ENCODE assay signal across 11 cellular contexts in genomic region chr9:128091144-128091543, GRCh38. TPM values are rescaled to one million over a fixed set of nuclear protein-coding genes. Genes with fewer than 3 reads are reported as not detected.
DNase-seq lines count a peak whose midpoint lies in the region; ATAC-seq, FAIRE-seq and TF ChIP-seq lines count a peak whose summit lies in the region.
"Had no signal": no experiment of that assay in that cellular context is flagged by ENCODE, and none has a peak within 500 bp of the region (broad histone marks: within the 10 kb centered on the region; RNA-seq: fewer than 3 reads in every experiment).

No MANE protein-coding gene starts in this region.

- DNase-seq in AG04450 (ENCODE audit: low read depth, low spot score) = peak; percentile 85
- peak; percentile 74 for DNase-seq in NCI-H2029 (lab: John Stamatoyannopoulos, UW)
- peak; percentile 92 for DNase-seq in endodermal cell
- no peak for DNase-seq in naive thymus-derived CD4-positive, alpha-beta T cell
- DNase-seq in GM10266 (ENCODE audit: extremely low spot score) = no peak
- no peak for DNase-seq in endothelial cell (ENCODE audit: low spot score)
- no peak for DNase-seq in small intestine
- DNase-seq: activated CD8-positive, alpha-beta memory T cell treated with anti-CD3 and anti-CD28 coated beads, Interleukin-2, amount 50 U/mL, for 48 hours; KG1 had no signal

- ATAC-seq in naive thymus-derived CD4-positive, alpha-beta T cell = no peak
- ATAC-seq in GM18520 (IDR thresholded peaks at IDR 0.05; ENCODE audit: unreplicated experiment) = no peak
- ATAC-seq: natural killer cell treated with Interleukin-12 subunit alpha and Interleukin-12 subunit beta and Interleukin-15 and Interleukin-18, amount 100 ng/mL, for 72 hours had no signal

- peaks cover 7% of the 10 kb centered on the region for H3K4me1 Mint-ChIP-seq in endodermal cell
- H3K4me1 Mint-ChIP-seq in naive thymus-derived CD4-positive, alpha-beta T cell = peaks cover 51 to 79% (median 64%) of the 10 kb centered on the region in 7 donors
- H3K4me1 Mint-ChIP-seq in endothelial cell (ENCODE audit: unreplicated experiment) = peaks cover 4% of the 10 kb centered on the region

- H3K36me3 Mint-ChIP-seq in endodermal cell (ENCODE audit: low read depth) (peaks cover 6% of the 10 kb centered on the region), endothelial cell (ENCODE audit: low read depth, unreplicated experiment) (peaks cover 7% of the 10 kb centered on the region)
- H3K36me3 Mint-ChIP-seq in naive thymus-derived CD4-positive, alpha-beta T cell = peaks cover 4 to 7% (median 6%) of the 10 kb centered on the region in 5 donors

- H3K36me3 ChIP-seq in endodermal cell (ENCODE audit: control insufficient read depth, insufficient read depth, low read length) (peaks cover 7% of the 10 kb centered on the region), small intestine (ENCODE audit: control insufficient read depth in 2 of 2, insufficient read depth in 2 of 2, low read length in 2 of 2) (peaks cover 0 to 2% of the 10 kb centered on the region in 2 donors)
- H3K36me3 ChIP-seq in naive thymus-derived CD4-positive, alpha-beta T cell (ENCODE audit: control insufficient read depth in 2 of 3, insufficient read depth in 3 of 3, low read length in 3 of 3) = no peaks in the 10 kb centered on the region

- H3K4me1 ChIP-seq in endodermal cell (ENCODE audit: control insufficient read depth, insufficient read depth, low read length) = no peaks in the 10 kb centered on the region
- H3K4me1 ChIP-seq in naive thymus-derived CD4-positive, alpha-beta T cell (ENCODE audit: control insufficient read depth in 2 of 2, insufficient read depth in 2 of 2, low read length in 2 of 2) = peaks cover 22 to 71% of the 10 kb centered on the region in 2 donors
- peaks cover 0 to 6% of the 10 kb centered on the region in 2 donors for H3K4me1 ChIP-seq in small intestine (ENCODE audit: control insufficient read depth in 2 of 2, insufficient read depth in 1 of 2, low read depth in 1 of 2, low read length in 1 of 2)

- H3K9ac ChIP-seq in endodermal cell (ENCODE audit: extremely low read depth, low read length, poor library complexity, severe bottlenecking) = no peak overlapping the region

- H3K27me3 Mint-ChIP-seq in endodermal cell (ENCODE audit: insufficient read depth) (no peaks in the 10 kb centered on the region), endothelial cell (ENCODE audit: unreplicated experiment) (peaks cover 2% of the 10 kb centered on the region)
- no peaks in the 10 kb centered on the region for H3K27me3 Mint-ChIP-seq in naive thymus-derived CD4-positive, alpha-beta T cell
- H3K27me3 Mint-ChIP-seq: natural killer cell treated with Interleukin-12 subunit alpha and Interleukin-12 subunit beta and Interleukin-15 and Interleukin-18, amount 100 ng/mL, for 72 hours had no signal

- POLR2A ChIA-PET in AG04450 (lab: Yijun Ruan, JAX) = interaction anchor here (0.7 to 1.2 kb wide), 8 partner anchors 10 to 262 kb away, joined by 3 to 5 read pairs (median 4); no protein-coding TSS in a partner anchor
- POLR2A ChIA-PET in naive thymus-derived CD4-positive, alpha-beta T cell (lab: Charles Lee) = interaction anchor here (0.6 to 4.2 kb wide), 5 partner anchors 19 to 463 kb away, joined by 3 to 28 read pairs (median 4); partner anchors contain the start of genes NAIF1 and SLC25A25

- no peaks in the 10 kb centered on the region for H3K9me3 Mint-ChIP-seq in endodermal cell
- H3K9me3 Mint-ChIP-seq in naive thymus-derived CD4-positive, alpha-beta T cell = no peaks in the 10 kb centered on the region
- H3K9me3 Mint-ChIP-seq in endothelial cell (ENCODE audit: unreplicated experiment) = no peaks in the 10 kb centered on the region
- H3K9me3 Mint-ChIP-seq: natural killer cell treated with Interleukin-12 subunit alpha and Interleukin-12 subunit beta and Interleukin-15 and Interleukin-18, amount 100 ng/mL, for 72 hours had no signal

- TF ChIP-seq CTCF in AG04450 (IDR thresholded peaks at IDR 0.05; ENCODE audit: low read depth, low read length) (no peak), endodermal cell (conservative IDR thresholded peaks at IDR 0.05) (no peak), GM10266 (IDR thresholded peaks at IDR 0.05; ENCODE audit: control insufficient read depth, insufficient read depth, low read depth, missing control alignments) (no peak), endothelial cell (IDR thresholded peaks at IDR 0.05; ENCODE audit: unreplicated experiment) (no peak)

- CTCF ChIA-PET in AG04450 (lab: Charles Lee) = interaction anchor here (3.8 to 6.7 kb wide), 2 partner anchors 27 to 148 kb away, joined by 28 to 42 read pairs; no protein-coding TSS in a partner anchor
- CTCF ChIA-PET in naive thymus-derived CD4-positive, alpha-beta T cell (lab: Charles Lee) = interaction anchor here (0.7 to 1.9 kb wide), 7 partner anchors 8 to 149 kb away, joined by 3 to 6 read pairs (median 4); partner anchors contain the start of gene SLC25A25

- intact Hi-C loops in naive thymus-derived CD4-positive, alpha-beta T cell (cut with micrococcal nuclease) = loop anchor here in 1 of 2 donors (5.0 kb wide), 1 partner anchor 134 kb away; no protein-coding TSS in a partner anchor

- FAIRE-seq in small intestine (lab: Jason Lieb, UNC) = no peak

- H3K4me3 ChIP-seq in AG04450 (ENCODE audit: low read depth, low read length) (peak overlapping the region; percentile 48), endodermal cell (ENCODE audit: low read length) (no peak overlapping the region), small intestine (ENCODE audit: low read depth in 1 of 2, low read length in 2 of 2) (no peak overlapping the region)
- no peak overlapping the region for H3K4me3 ChIP-seq in naive thymus-derived CD4-positive, alpha-beta T cell (ENCODE audit: low read length)

- WGBS in endodermal cell (ENCODE audit: insufficient coverage in 1 of 2, insufficient read length in 1 of 2), 2 experiments = 73 to 78% methylated on average over 11 to 13 of the region's 13 CpGs
- 63 to 89% (median 81%) methylated on average over 13 of the region's 13 CpGs for WGBS in small intestine, 3 donors

- H3K4me3 Mint-ChIP-seq in endodermal cell (no peak overlapping the region), endothelial cell (ENCODE audit: unreplicated experiment) (no peak overlapping the region)
- H3K4me3 Mint-ChIP-seq in naive thymus-derived CD4-positive, alpha-beta T cell = peak overlapping the region in 6 of 10 donors; percentile 16 to 83 (median 52)
- H3K4me3 Mint-ChIP-seq: natural killer cell treated with Interleukin-12 subunit alpha and Interleukin-12 subunit beta and Interleukin-15 and Interleukin-18, amount 100 ng/mL, for 72 hours had no signal

- no peaks in the 10 kb centered on the region for H3K9me3 ChIP-seq in AG04450 (ENCODE audit: control insufficient read depth, insufficient read depth, low read length)
- no peaks in the 10 kb centered on the region for H3K9me3 ChIP-seq in endodermal cell (ENCODE audit: control insufficient read depth, low read length)
- no peaks in the 10 kb centered on the region for H3K9me3 ChIP-seq in naive thymus-derived CD4-positive, alpha-beta T cell (ENCODE audit: control insufficient read depth in 2 of 3, low read length in 3 of 3)
- H3K9me3 ChIP-seq in small intestine (ENCODE audit: control insufficient read depth, low read depth) = no peaks in the 10 kb centered on the region

- H3K27ac ChIP-seq in AG04450 (ENCODE audit: low read depth, low read length) (peak overlapping the region; percentile 59), endodermal cell (ENCODE audit: low read depth, low read length) (peak overlapping the region; percentile 36), small intestine (ENCODE audit: low read depth in 1 of 2, low read length in 1 of 2) (no peak overlapping the region)
- H3K27ac ChIP-seq in naive thymus-derived CD4-positive, alpha-beta T cell (ENCODE audit: low read depth, low read length) = peak overlapping the region; percentile 71

- peak overlapping the region; percentile 35 for H3K27ac Mint-ChIP-seq in endodermal cell
- peak overlapping the region in 7 of 9 donors; percentile 9 to 97 (median 87) for H3K27ac Mint-ChIP-seq in naive thymus-derived CD4-positive, alpha-beta T cell
- H3K27ac Mint-ChIP-seq in endothelial cell (ENCODE audit: unreplicated experiment) = no peak overlapping the region

- H3K27me3 ChIP-seq in AG04450 (ENCODE audit: control insufficient read depth, insufficient read depth, low read length) (no peaks in the 10 kb centered on the region), endodermal cell (ENCODE audit: control insufficient read depth, insufficient read depth, low read length, poor library complexity, severe bottlenecking) (no peaks in the 10 kb centered on the region), small intestine (ENCODE audit: control insufficient read depth in 2 of 2, insufficient read depth in 2 of 2, low read length in 2 of 2) (no peaks in the 10 kb centered on the region)
- H3K27me3 ChIP-seq in naive thymus-derived CD4-positive, alpha-beta T cell (ENCODE audit: control insufficient read depth in 2 of 2, insufficient read depth in 2 of 2, low read length in 2 of 2) = no peaks in the 10 kb centered on the region

RNA-seq across cellular contexts. Expression of gene SLC25A25, which starts 23.1 kb away (rescaled TPM):
- 12.0 and 12.6 TPM in 2 replicates for polyA plus RNA-seq in AG04450 (2011; rRNA removed)
- 20.6 TPM in 2 replicates for polyA minus RNA-seq in AG04450 (2011; rRNA and poly(A)+ RNA removed)
- 10 to 100 TPM; 12.9 to 13.1 TPM for total RNA-seq in endodermal cell
- polyA plus RNA-seq in endodermal cell (2013, experiment 1 of 2) = 12.8 TPM
- 11.1 TPM for polyA plus RNA-seq in endodermal cell (2013, experiment 2 of 2)
- 10 to 100 TPM; 12.4 to 26.3 (median 15.1) TPM for total RNA-seq in naive thymus-derived CD4-positive, alpha-beta T cell
- polyA plus RNA-seq in naive thymus-derived CD4-positive, alpha-beta T cell = 10 to 100 TPM in 1 of 2 donors, 1 to 10 TPM in 1; 8.4 to 14.7 TPM
- 8.5 TPM for total RNA-seq in endothelial cell (ENCODE audit: unreplicated experiment)
- polyA plus RNA-seq in small intestine = 10 to 100 TPM; 15.5 to 26.2 (median 23.5) TPM

RNA-seq across cellular contexts. Expression of gene NAIF1, which starts 24.0 kb away (rescaled TPM):
- 7.5 and 8.9 TPM in 2 replicates for polyA plus RNA-seq in AG04450 (2011; rRNA removed)
- polyA minus RNA-seq in AG04450 (2011; rRNA and poly(A)+ RNA removed) = 6.9 and 9.8 TPM in 2 replicates
- total RNA-seq in endodermal cell = 1 to 10 TPM; 6.2 to 6.6 TPM
- polyA plus RNA-seq in endodermal cell (2013, experiment 1 of 2) = 7.9 TPM
- 7.3 TPM for polyA plus RNA-seq in endodermal cell (2013, experiment 2 of 2)
- total RNA-seq in naive thymus-derived CD4-positive, alpha-beta T cell = 10 to 100 TPM; 10.7 to 13.3 (median 11.8) TPM
- 10 to 100 TPM in 1 of 2 donors, 1 to 10 TPM in 1; 8.6 to 14.8 TPM for polyA plus RNA-seq in naive thymus-derived CD4-positive, alpha-beta T cell
- total RNA-seq in endothelial cell (ENCODE audit: unreplicated experiment) = 9.9 TPM
- 1 to 10 TPM; 8.1 to 10.0 (median 9.2) TPM for polyA plus RNA-seq in small intestine

RNA-seq across cellular contexts. Expression of gene PTGES2, which starts 36.4 kb away (rescaled TPM):
- polyA plus RNA-seq in AG04450 (2011; rRNA removed) (56.3 and 75.2 TPM in 2 replicates), small intestine (10 to 100 TPM; 68.2 to 99.7 (median 83.8) TPM)
- polyA minus RNA-seq in AG04450 (2011; rRNA and poly(A)+ RNA removed) = 50.5 and 68.7 TPM in 2 replicates
- total RNA-seq in endodermal cell (10 to 100 TPM; 73.5 to 84.5 TPM), endothelial cell (ENCODE audit: unreplicated experiment) (39.8 TPM)
- 36.7 TPM for polyA plus RNA-seq in endodermal cell (2013, experiment 1 of 2)
- 33.1 TPM for polyA plus RNA-seq in endodermal cell (2013, experiment 2 of 2)
- total RNA-seq in naive thymus-derived CD4-positive, alpha-beta T cell = 10 to 100 TPM; 52.0 to 70.8 (median 61.3) TPM
- 10 to 100 TPM; 32.3 to 36.1 TPM for polyA plus RNA-seq in naive thymus-derived CD4-positive, alpha-beta T cell

RNA-seq across cellular contexts. Expression of gene LCN2, which starts 58.1 kb away (rescaled TPM):
- polyA plus RNA-seq in AG04450 (2011; rRNA removed) (not detected in 2 replicates), small intestine (100 to 1,000 TPM in 1 of 3 donors, 1 to 10 TPM in 2; 1.6 to 582 (median 5.4) TPM)
- not detected in 2 replicates for polyA minus RNA-seq in AG04450 (2011; rRNA and poly(A)+ RNA removed)
- total RNA-seq in endodermal cell (not detected), endothelial cell (ENCODE audit: unreplicated experiment) (not detected)
- polyA plus RNA-seq in endodermal cell (2013, experiment 1 of 2) = not detected
- not detected for polyA plus RNA-seq in endodermal cell (2013, experiment 2 of 2)
- not detected for total RNA-seq in naive thymus-derived CD4-positive, alpha-beta T cell
- not detected for polyA plus RNA-seq in naive thymus-derived CD4-positive, alpha-beta T cell
- total RNA-seq: natural killer cell treated with Interleukin-12 subunit alpha and Interleukin-12 subunit beta and Interleukin-15 and Interleukin-18, amount 100 ng/mL, for 72 hours had no signal

Comparison
In these comparisons a context has a peak if more than half of its experiments do, and no peak if none do; other contexts are left out.
1. DNase-seq: peak in AG04450 (single experiment), NCI-H2029 (single experiment) and endodermal cell (single experiment); none in naive thymus-derived CD4-positive, alpha-beta T cell (0 of 9), GM10266 (single experiment), endothelial cell (single experiment) and small intestine (single experiment).
2. H3K27ac ChIP-seq: peak in AG04450 (single experiment), endodermal cell (single experiment) and naive thymus-derived CD4-positive, alpha-beta T cell (single experiment); none in small intestine (0 of 2).
3. H3K4me3 Mint-ChIP-seq: peak in naive thymus-derived CD4-positive, alpha-beta T cell (6 of 10); none in endodermal cell (single experiment) and endothelial cell (single experiment).